In genomic region chr7:35508623-35509400, GRCh38 we compare ENCODE assay signal across 18 cellular contexts.
A peak's percentile ranks its signal among the peaks of the same experiment; 100 is the strongest.
DNase-seq lines count a peak whose midpoint lies in the region; ATAC-seq and TF ChIP-seq lines count a peak whose summit lies in the region.
"Had no signal": no experiment of that assay in that cellular context is flagged by ENCODE, and none has a peak within 500 bp of the region (broad histone marks: within the 10 kb centered on the region; RNA-seq: fewer than 3 reads in every experiment).

No MANE protein-coding gene starts in this region.

- no peaks in the 10 kb centered on the region for H3K9me3 ChIP-seq in DND-41 (ENCODE audit: insufficient read depth, low read length, severe bottlenecking)
- no peaks in the 10 kb centered on the region for H3K9me3 ChIP-seq in hepatocyte (ENCODE audit: low read depth)
- H3K9me3 ChIP-seq in aorta (ENCODE audit: control insufficient read depth, low read length): no peaks in the 10 kb centered on the region
- H3K9me3 ChIP-seq in suprapubic skin: no peaks in the 10 kb centered on the region
- H3K9me3 ChIP-seq: BLaER1 treated with 17β-estradiol and CSF1 and Interleukin-3, amounts not matched to agents 10 nM and 100 nM; thoracic aorta had no signal

- TF ChIP-seq POLR2A in suprapubic skin (IDR thresholded peaks at IDR 0.05): no peak

- no peak for TF ChIP-seq EP300 in suprapubic skin (IDR thresholded peaks at IDR 0.05)

- H3K4me2 ChIP-seq in DND-41 (ENCODE audit: insufficient read depth, low read length) (no peak overlapping the region), hepatocyte (no peak overlapping the region)
- H3K4me2 ChIP-seq: BLaER1 treated with 17β-estradiol and CSF1 and Interleukin-3, amounts not matched to agents 10 nM and 100 nM had no signal

- TF ChIP-seq CTCF in DND-41 (IDR thresholded peaks at IDR 0.05; ENCODE audit: borderline replicate concordance, extremely low read depth, low read length, poor library complexity, severe bottlenecking) (peak; percentile 33), hepatocyte (IDR thresholded peaks at IDR 0.05; ENCODE audit: poor library complexity) (peak; percentile 26), suprapubic skin (IDR thresholded peaks at IDR 0.05) (no peak)

- peaks cover 11% of the 10 kb centered on the region for H3K27me3 ChIP-seq in DND-41 (ENCODE audit: insufficient read depth, low read length, poor library complexity)
- no peaks in the 10 kb centered on the region for H3K27me3 ChIP-seq in hepatocyte
- H3K27me3 ChIP-seq in aorta (ENCODE audit: control insufficient read depth in 1 of 2, insufficient read depth in 2 of 2, low read length in 1 of 2): no peaks in the 10 kb centered on the region
- H3K27me3 ChIP-seq in suprapubic skin: no peaks in the 10 kb centered on the region
- H3K27me3 ChIP-seq: BLaER1 treated with 17β-estradiol and CSF1 and Interleukin-3, amounts not matched to agents 10 nM and 100 nM had no signal

- H3K36me3 ChIP-seq in DND-41 (ENCODE audit: insufficient read depth, low read length): no peaks in the 10 kb centered on the region
- H3K36me3 ChIP-seq in hepatocyte (replicated peaks; ENCODE audit: insufficient read depth, low read depth): no peaks in the 10 kb centered on the region
- no peaks in the 10 kb centered on the region for H3K36me3 ChIP-seq in aorta (ENCODE audit: control insufficient read depth in 1 of 2, insufficient read depth in 2 of 2, low read length in 1 of 2)
- no peaks in the 10 kb centered on the region for H3K36me3 ChIP-seq in suprapubic skin
- H3K36me3 ChIP-seq: BLaER1 treated with 17β-estradiol and CSF1 and Interleukin-3, amounts not matched to agents 10 nM and 100 nM; thoracic aorta had no signal

- intact Hi-C loops in aorta (cut with DNase I): no loop called here

- 47% methylated on average over 3 of the region's 3 CpGs for WGBS in hepatocyte (ENCODE audit: low lambda C conversion rate, missing lambda C conversion rate)
- WGBS in aorta, 2 donors: 53 to 62% methylated on average over 3 of the region's 3 CpGs
- WGBS in suprapubic skin: 77% methylated on average over 3 of the region's 3 CpGs

- ATAC-seq in DND-41 (ENCODE audit: insufficient read depth, low read depth) (peak; percentile 52; the same call in 1 of the 3 replicates), aorta (ENCODE audit: low FRiP score) (no peak), GM19023 (IDR thresholded peaks at IDR 0.05; ENCODE audit: unreplicated experiment) (no peak)
- ATAC-seq: activated T-cell treated with anti-CD3 and anti-CD28 coated beads, Interleukin-2, amount 50 U/mL, for 4 hours; left cardiac atrium had no signal

- H3K9ac ChIP-seq in DND-41 (ENCODE audit: low read depth, low read length): no peak overlapping the region
- H3K9ac ChIP-seq: BLaER1 treated with 17β-estradiol and CSF1 and Interleukin-3, amounts not matched to agents 10 nM and 100 nM had no signal

- H3K4me3 ChIP-seq in DND-41 (ENCODE audit: low read depth in 1 of 2, low read length in 2 of 2): no peak overlapping the region
- H3K4me3 ChIP-seq in Jurkat, Clone E6-1 (ENCODE audit: low read length): no peak overlapping the region
- H3K4me3 ChIP-seq in hepatocyte: no peak overlapping the region
- H3K4me3 ChIP-seq in aorta (ENCODE audit: low read length in 2 of 2): no peak overlapping the region
- H3K4me3 ChIP-seq in suprapubic skin: no peak overlapping the region
- H3K4me3 ChIP-seq: BLaER1 treated with 17β-estradiol and CSF1 and Interleukin-3, amounts not matched to agents 10 nM and 100 nM; thoracic aorta had no signal

- H3K4me1 ChIP-seq in DND-41 (ENCODE audit: insufficient read depth, low read length) (no peaks in the 10 kb centered on the region), hepatocyte (ENCODE audit: insufficient read depth) (peaks cover 4% of the 10 kb centered on the region), aorta (ENCODE audit: control insufficient read depth in 1 of 2, insufficient read depth in 2 of 2, low read length in 2 of 2) (no peaks in the 10 kb centered on the region), suprapubic skin (no peaks in the 10 kb centered on the region)
- H3K4me1 ChIP-seq: BLaER1 treated with 17β-estradiol and CSF1 and Interleukin-3, amounts not matched to agents 10 nM and 100 nM had no signal

- H3K27ac ChIP-seq in DND-41 (ENCODE audit: low read length): no peak overlapping the region
- no peak overlapping the region for H3K27ac ChIP-seq in hepatocyte
- H3K27ac ChIP-seq in aorta (ENCODE audit: low read depth in 1 of 2, low read length in 2 of 2): no peak overlapping the region
- H3K27ac ChIP-seq in suprapubic skin: no peak overlapping the region
- H3K27ac ChIP-seq: BLaER1 treated with 17β-estradiol and CSF1 and Interleukin-3, amounts not matched to agents 10 nM and 100 nM; epithelial cell of prostate; thoracic aorta had no signal

- H3K79me2 ChIP-seq in DND-41 (ENCODE audit: insufficient read depth, low read length) (no peaks in the 10 kb centered on the region), hepatocyte (no peaks in the 10 kb centered on the region)

- H4K20me1 ChIP-seq in DND-41 (ENCODE audit: insufficient read depth, low read length): no peaks in the 10 kb centered on the region
- no peaks in the 10 kb centered on the region for H4K20me1 ChIP-seq in hepatocyte (ENCODE audit: insufficient read depth, poor library complexity, severe bottlenecking)
- H4K20me1 ChIP-seq: BLaER1 treated with 17β-estradiol and CSF1 and Interleukin-3, amounts not matched to agents 10 nM and 100 nM had no signal

- H2AFZ ChIP-seq in DND-41 (ENCODE audit: low read depth, low read length): no peak overlapping the region
- no peak overlapping the region for H2AFZ ChIP-seq in hepatocyte

- no peaks in the 10 kb centered on the region for H3K9me2 ChIP-seq in hepatocyte (replicated peaks; ENCODE audit: insufficient read depth)

- no peak for DNase-seq in DND-41
- DNase-seq in Jurkat, Clone E6-1 (ENCODE audit: low read depth, low spot score): peak; percentile 15
- peak; percentile 27 for DNase-seq in SW480 (ENCODE audit: low spot score)
- peak; percentile 10 for DNase-seq in hepatocyte (ENCODE audit: low spot score)
- DNase-seq in aorta: no peak
- DNase-seq in suprapubic skin (ENCODE audit: low spot score in 2 of 2): no peak
- no peak for DNase-seq in activated CD4-positive, alpha-beta T cell treated with anti-CD3 and anti-CD28 coated beads for 1 hour
- DNase-seq: activated CD4-positive, alpha-beta T cell treated with anti-CD3 and anti-CD28 coated beads, Interleukin-2, amount 50 U/mL, for 1 hour; activated T-cell treated with anti-CD3 and anti-CD28 coated beads, Interleukin-2, amount 50 U/mL, for 4 hours; head of caudate nucleus; left cardiac atrium; NCI-H1436; NCI-H446; RPMI8226 had no signal

Comparison
In these comparisons a context has a peak if more than half of its experiments do, and no peak if none do; other contexts are left out.
1. DNase-seq: peak in Jurkat, Clone E6-1 (single experiment), SW480 (single experiment) and hepatocyte (single experiment); none in DND-41 (single experiment), aorta (0 of 2), suprapubic skin (0 of 2) and activated CD4-positive, alpha-beta T cell treated with anti-CD3 and anti-CD28 coated beads for 1 hour (single experiment).
2. CTCF ChIP-seq: peak in DND-41 (single experiment) and hepatocyte (single experiment); none in suprapubic skin (0 of 2).